11 cellular contexts compared by ENCODE assay signal in the genomic region with DNA sequence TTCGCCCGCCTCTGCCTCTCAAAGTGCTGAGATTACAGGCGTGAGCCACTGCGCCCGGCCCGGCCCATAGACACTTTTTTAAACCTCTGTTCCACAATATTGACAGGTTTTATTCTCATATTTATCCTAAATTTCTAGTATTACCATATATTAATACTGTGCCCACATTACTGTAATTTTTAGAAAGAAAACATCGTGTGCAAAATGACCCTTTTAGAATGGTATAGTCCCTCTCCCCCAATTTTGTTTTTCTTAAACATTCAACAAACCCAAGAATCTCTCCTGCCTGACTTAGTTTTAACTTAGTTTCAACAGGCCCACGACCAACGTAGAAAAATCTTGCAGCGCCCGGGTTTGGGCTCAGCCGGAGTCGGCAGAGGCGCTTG. TPM values are rescaled to one million over a fixed set of nuclear protein-coding genes. Genes with fewer than 3 reads are reported as not detected.
DNase-seq lines count a peak whose midpoint lies in the region; ATAC-seq, FAIRE-seq and TF ChIP-seq lines count a peak whose summit lies in the region.
"Had no signal": no experiment of that assay in that cellular context is flagged by ENCODE, and none has a peak within 500 bp of the region (broad histone marks: within the 10 kb centered on the region; RNA-seq: fewer than 3 reads in every experiment).

No MANE protein-coding gene starts in this region.

- TF ChIP-seq CTCF in suprapubic skin (IDR thresholded peaks at IDR 0.05) = no peak

- H3K9me3 Mint-ChIP-seq in activated naive CD4-positive, alpha-beta T cell treated with anti-CD3 and anti-CD28 coated beads for 36 hours = no peaks in the 10 kb centered on the region
- no peaks in the 10 kb centered on the region for H3K9me3 Mint-ChIP-seq in activated naive CD8-positive, alpha-beta T cell (ENCODE audit: low read depth)
- no peaks in the 10 kb centered on the region for H3K9me3 Mint-ChIP-seq in memory B cell
- H3K9me3 Mint-ChIP-seq: IgD-negative memory B cell had no signal

- H3K4me3 Mint-ChIP-seq in activated naive CD4-positive, alpha-beta T cell treated with anti-CD3 and anti-CD28 coated beads for 36 hours = peak overlapping the region; percentile 16
- H3K4me3 Mint-ChIP-seq in activated naive CD8-positive, alpha-beta T cell = peak overlapping the region; percentile 56
- H3K4me3 Mint-ChIP-seq in memory B cell = peak overlapping the region; percentile 9

- no peak for FAIRE-seq in GM12892 (lab: Jason Lieb, UNC)

- no peak for TF ChIP-seq POLR2A in suprapubic skin (IDR thresholded peaks at IDR 0.05)
- TF ChIP-seq POLR2A in GM12892 (IDR thresholded peaks at IDR 0.05; ENCODE audit: low read depth, low read length) = no peak

- H3K27me3 Mint-ChIP-seq in activated naive CD4-positive, alpha-beta T cell treated with anti-CD3 and anti-CD28 coated beads for 36 hours (ENCODE audit: low read depth) = peaks cover 73% of the 10 kb centered on the region
- peaks cover 43% of the 10 kb centered on the region for H3K27me3 Mint-ChIP-seq in activated naive CD8-positive, alpha-beta T cell
- peaks cover 12% of the 10 kb centered on the region for H3K27me3 Mint-ChIP-seq in memory B cell

- no peaks in the 10 kb centered on the region for H3K36me3 ChIP-seq in suprapubic skin

- CTCF ChIA-PET in activated naive CD4-positive, alpha-beta T cell treated with anti-CD3 and anti-CD28 coated beads for 36 hours (lab: Charles Lee) = interaction anchor here (0.7 to 1.7 kb wide), 5 partner anchors 21 to 585 kb away, joined by 3 to 5 read pairs (median 3); no protein-coding TSS in a partner anchor

- H3K4me3 ChIP-seq in suprapubic skin = peak overlapping the region; percentile 45

- peaks cover 19% of the 10 kb centered on the region for H3K4me1 ChIP-seq in suprapubic skin

- ATAC-seq in memory B cell (ENCODE audit: low read depth) = no peak
- no peak for ATAC-seq in GM18502 (IDR thresholded peaks at IDR 0.05; ENCODE audit: poor library complexity, unreplicated experiment)
- no peak for ATAC-seq in HG03469 (IDR thresholded peaks at IDR 0.05; ENCODE audit: unreplicated experiment)

- no peak for DNase-seq in activated naive CD4-positive, alpha-beta T cell treated with anti-CD3 and anti-CD28 coated beads for 36 hours
- DNase-seq in activated naive CD4-positive, alpha-beta T cell treated with anti-CD3 and anti-CD28 coated beads, Interleukin-2, amount 50 U/mL, for 16 hours = no peak
- DNase-seq in memory B cell (ENCODE audit: low spot score in 2 of 2) (no peak), suprapubic skin (ENCODE audit: low spot score in 2 of 2) (no peak), GM12892 (ENCODE audit: insufficient read length) (no peak)

- no peaks in the 10 kb centered on the region for H3K9me3 ChIP-seq in suprapubic skin

- H3K27ac ChIP-seq in suprapubic skin = no peak overlapping the region

- no peak overlapping the region for H3K27ac Mint-ChIP-seq in activated naive CD4-positive, alpha-beta T cell treated with anti-CD3 and anti-CD28 coated beads for 36 hours
- no peak overlapping the region for H3K27ac Mint-ChIP-seq in activated naive CD8-positive, alpha-beta T cell
- H3K27ac Mint-ChIP-seq in memory B cell = no peak overlapping the region

- no peaks in the 10 kb centered on the region for H3K36me3 Mint-ChIP-seq in activated naive CD4-positive, alpha-beta T cell treated with anti-CD3 and anti-CD28 coated beads for 36 hours (ENCODE audit: low read depth)
- no peaks in the 10 kb centered on the region for H3K36me3 Mint-ChIP-seq in activated naive CD8-positive, alpha-beta T cell
- H3K36me3 Mint-ChIP-seq in memory B cell = no peaks in the 10 kb centered on the region
- H3K36me3 Mint-ChIP-seq: IgD-negative memory B cell had no signal

- H3K27me3 ChIP-seq in suprapubic skin = peaks cover 94% of the 10 kb centered on the region

- no peak for TF ChIP-seq EP300 in suprapubic skin (IDR thresholded peaks at IDR 0.05)

- intact Hi-C loops in activated naive CD4-positive, alpha-beta T cell treated with anti-CD3 and anti-CD28 coated beads for 36 hours (cut with micrococcal nuclease) = no loop called here

- peaks cover 6% of the 10 kb centered on the region for H3K4me1 Mint-ChIP-seq in activated naive CD4-positive, alpha-beta T cell treated with anti-CD3 and anti-CD28 coated beads for 36 hours (ENCODE audit: low read depth)
- peaks cover 11% of the 10 kb centered on the region for H3K4me1 Mint-ChIP-seq in activated naive CD8-positive, alpha-beta T cell (ENCODE audit: low read depth)
- H3K4me1 Mint-ChIP-seq in memory B cell = peaks cover 5% of the 10 kb centered on the region

- WGBS in suprapubic skin = 36% methylated on average over 14 of the region's 14 CpGs

RNA-seq across cellular contexts. Expression of gene CDX2, which starts 9.1 kb away (rescaled TPM):
- not detected for total RNA-seq in activated naive CD4-positive, alpha-beta T cell treated with anti-CD3 and anti-CD28 coated beads for 36 hours
- total RNA-seq in suprapubic skin = not detected
- polyA plus RNA-seq in GM12892 (2012; ENCODE audit: missing spikeins) = not detected
- total RNA-seq: dermis microvascular lymphatic vessel endothelial cell, NCI-H460 had no signal
- polyA plus RNA-seq: IgD-negative memory B cell had no signal

RNA-seq across cellular contexts. Expression of gene URAD, which starts 28.5 kb away (rescaled TPM):
- total RNA-seq in activated naive CD4-positive, alpha-beta T cell treated with anti-CD3 and anti-CD28 coated beads for 36 hours = not detected
- not detected for total RNA-seq in suprapubic skin
- polyA plus RNA-seq in GM12892 (2012; ENCODE audit: missing spikeins) = not detected
- total RNA-seq: dermis microvascular lymphatic vessel endothelial cell, NCI-H460 had no signal
- polyA plus RNA-seq: IgD-negative memory B cell had no signal

RNA-seq across cellular contexts. Expression of gene PDX1, which starts 40.2 kb away (rescaled TPM):
- total RNA-seq in activated naive CD4-positive, alpha-beta T cell treated with anti-CD3 and anti-CD28 coated beads for 36 hours = not detected
- total RNA-seq in suprapubic skin = not detected
- 0.17 TPM for polyA plus RNA-seq in GM12892 (2012; ENCODE audit: missing spikeins)
- total RNA-seq: dermis microvascular lymphatic vessel endothelial cell, NCI-H460 had no signal
- polyA plus RNA-seq: IgD-negative memory B cell had no signal
